Comparison of ENCODE assay signal across 10 cellular contexts in genomic region chr21:32463889-32464300, GRCh38. TPM values are rescaled to one million over a fixed set of nuclear protein-coding genes. Genes with fewer than 3 reads are reported as not detected.
A peak's percentile ranks its signal among the peaks of the same experiment; 100 is the strongest.
DNase-seq lines count a peak whose midpoint lies in the region; ATAC-seq and TF ChIP-seq lines count a peak whose summit lies in the region.
"Had no signal": no experiment of that assay in that cellular context is flagged by ENCODE, and none has a peak within 500 bp of the region (broad histone marks: within the 10 kb centered on the region; RNA-seq: fewer than 3 reads in every experiment).

No MANE protein-coding gene starts in this region.

- H3K27me3 Mint-ChIP-seq in activated T-helper 17 cell treated with anti-CD3 and anti-CD28 coated beads, Interleukin-2, amount 50 U/mL, for 72 hours: no peaks in the 10 kb centered on the region
- H3K27me3 Mint-ChIP-seq: naive thymus-derived CD4-positive, alpha-beta T cell had no signal

- no peak overlapping the region for H3K4me3 Mint-ChIP-seq in activated T-helper 17 cell treated with anti-CD3 and anti-CD28 coated beads, Interleukin-2, amount 50 U/mL, for 72 hours
- H3K4me3 Mint-ChIP-seq: naive thymus-derived CD4-positive, alpha-beta T cell had no signal

- no peak overlapping the region for H3K4me3 ChIP-seq in skeletal muscle cell (ENCODE audit: low read depth, low read length)
- no peak overlapping the region for H3K4me3 ChIP-seq in PC-9

- POLR2A ChIA-PET in PC-9 (lab: Charles Lee; ENCODE audit: unreplicated experiment): no interaction called here

- no peak for ATAC-seq in activated T-helper 17 cell treated with anti-CD3 and anti-CD28 coated beads, Interleukin-2, amount 50 U/mL, for 72 hours (replicated peaks)
- ATAC-seq: naive thymus-derived CD4-positive, alpha-beta T cell had no signal

- no peak overlapping the region for H3K4me2 ChIP-seq in PC-9

- no peaks in the 10 kb centered on the region for H3F3A ChIP-seq in PC-9 (ENCODE audit: insufficient read depth, low read depth)

- H3K9me2 ChIP-seq in PC-9 (ENCODE audit: insufficient read depth): no peaks in the 10 kb centered on the region

- no TSS peak for BruUV-seq in PC-9 (replicated peaks; lab: Mats Ljungman, UMichigan)

- H3K27ac Mint-ChIP-seq in activated T-helper 17 cell treated with anti-CD3 and anti-CD28 coated beads, Interleukin-2, amount 50 U/mL, for 72 hours: peak overlapping the region; percentile 46
- H3K27ac Mint-ChIP-seq: naive thymus-derived CD4-positive, alpha-beta T cell had no signal

- H3K9me3 ChIP-seq in PC-9 (ENCODE audit: insufficient read depth, low read depth): no peaks in the 10 kb centered on the region

- H3K27me3 ChIP-seq in PC-9 (ENCODE audit: insufficient read depth, low read depth): no peaks in the 10 kb centered on the region

- TF ChIP-seq CTCF in PC-9 (conservative IDR thresholded peaks at IDR 0.05): no peak

- H3K9me3 Mint-ChIP-seq in activated T-helper 17 cell treated with anti-CD3 and anti-CD28 coated beads, Interleukin-2, amount 50 U/mL, for 72 hours: no peaks in the 10 kb centered on the region

- DNase-seq in GM04504 (ENCODE audit: low read depth) (peak; percentile 80), fibroblast of the conjunctiva (ENCODE audit: low read depth) (peak; percentile 41), skeletal muscle cell (ENCODE audit: low read depth) (peak; percentile 29), PC-9 (no peak), putamen (ENCODE audit: low spot score) (no peak), OCI-M2 (lab: John Stamatoyannopoulos, UW; ENCODE audit: unreplicated experiment) (no peak)
- no peak for DNase-seq in NK-92 treated with Interleukin-12 subunit alpha and Interleukin-12 subunit beta, amount 100 ng/mL, for 24 hours (lab: John Stamatoyannopoulos, UW)
- DNase-seq: DND-41; naive thymus-derived CD4-positive, alpha-beta T cell had no signal

- H3K4me1 ChIP-seq in PC-9 (replicated peaks; ENCODE audit: insufficient read depth): no peaks in the 10 kb centered on the region

- H2AFZ ChIP-seq in PC-9: no peak overlapping the region

- CTCF ChIA-PET in PC-9 (lab: Charles Lee): no interaction called here

- intact Hi-C loops in PC-9 (cut with micrococcal nuclease; ENCODE audit: unreplicated experiment): no loop called here

- no peak overlapping the region for H3K27ac ChIP-seq in PC-9

- H3K36me3 ChIP-seq in PC-9 (ENCODE audit: low read depth): no peaks in the 10 kb centered on the region

- H3K4me1 Mint-ChIP-seq in activated T-helper 17 cell treated with anti-CD3 and anti-CD28 coated beads, Interleukin-2, amount 50 U/mL, for 72 hours: no peaks in the 10 kb centered on the region

- H4K20me1 ChIP-seq in PC-9 (ENCODE audit: insufficient read depth): no peaks in the 10 kb centered on the region

- no peaks in the 10 kb centered on the region for H3K79me2 ChIP-seq in PC-9 (ENCODE audit: low read depth)

- H3K36me3 Mint-ChIP-seq in activated T-helper 17 cell treated with anti-CD3 and anti-CD28 coated beads, Interleukin-2, amount 50 U/mL, for 72 hours (ENCODE audit: low read depth): peaks cover 46% of the 10 kb centered on the region

RNA-seq across cellular contexts. Expression of gene EVA1C, which starts 51.4 kb away (rescaled TPM):
- total RNA-seq in activated T-helper 17 cell treated with anti-CD3 and anti-CD28 coated beads, Interleukin-2, amount 50 U/mL, for 72 hours: 10 to 100 TPM in 1 of 2 donors, 1 to 10 TPM in 1; 10.0 to 13.1 TPM
- total RNA-seq in PC-9 (2021): 3.0 and 3.1 TPM in 2 replicates

Comparison
In these comparisons a context has a peak if more than half of its experiments do, and no peak if none do; other contexts are left out.
1. DNase-seq: peak in GM04504 (single experiment), fibroblast of the conjunctiva (single experiment) and skeletal muscle cell (single experiment); none in PC-9 (0 of 2), putamen (single experiment), OCI-M2 (single experiment) and NK-92 treated with Interleukin-12 subunit alpha and Interleukin-12 subunit beta, amount 100 ng/mL, for 24 hours (single experiment).